8 cellular contexts compared by ENCODE assay signal in the genomic region with DNA sequence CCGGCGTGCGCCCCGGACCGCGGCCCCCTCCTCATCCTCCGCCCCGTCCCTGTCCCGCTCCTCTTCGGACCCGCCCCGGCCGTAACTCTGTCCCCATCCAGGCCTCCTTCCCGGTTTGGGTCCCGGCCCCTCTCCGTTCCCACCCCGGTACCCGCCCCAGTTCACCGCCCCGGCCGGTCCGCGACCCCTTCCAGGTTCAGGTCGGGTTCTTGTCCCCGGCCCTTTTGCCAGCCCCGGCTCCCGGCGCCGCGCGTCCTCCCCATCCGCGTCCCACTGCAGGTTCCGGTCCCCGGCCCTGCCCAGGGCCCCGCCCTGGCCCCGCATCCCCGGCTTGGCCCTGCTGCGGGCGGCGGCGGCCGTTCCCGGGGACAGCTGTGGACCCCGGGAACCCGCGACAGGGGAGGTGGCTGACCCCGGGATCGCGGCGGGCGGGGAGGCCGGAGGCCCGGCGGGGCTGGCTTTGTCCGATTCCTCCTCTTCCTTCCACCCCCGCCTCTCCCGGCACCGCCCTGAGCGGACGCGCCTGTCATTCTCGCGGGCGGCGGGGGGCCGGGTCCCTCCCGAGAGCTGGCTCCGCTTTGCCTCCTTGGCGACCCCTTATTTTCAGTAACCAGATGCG. TPM values are rescaled to one million over a fixed set of nuclear protein-coding genes. Genes with fewer than 3 reads are reported as not detected.
DNase-seq lines count a peak whose midpoint lies in the region; ATAC-seq and TF ChIP-seq lines count a peak whose summit lies in the region.

No MANE protein-coding gene starts in this region.

- WGBS in esophagus, 2 donors, result 0 to 1% methylated on average over 55 to 71 of the region's 71 CpGs
- 0 to 1% methylated on average over 4 to 39 of the region's 71 CpGs for WGBS in testis, 2 donors

- H3K36me3 ChIP-seq in esophagus (ENCODE audit: control insufficient read depth in 2 of 2, insufficient read depth in 2 of 2, low read length in 1 of 2) (peaks cover 0 to 2% of the 10 kb centered on the region in 2 donors), muscle layer of duodenum (ENCODE audit: control insufficient read depth in 1 of 2, insufficient read depth in 2 of 2, low read length in 2 of 2) (peaks cover 0 to 10% of the 10 kb centered on the region in 2 donors), testis (ENCODE audit: low read depth, missing control alignments) (no peaks in the 10 kb centered on the region)

- in situ Hi-C loops in KBM-7 (cut with MboI; ENCODE audit: low pct_unique_long_range_greater_than_20kb, low sequenced_read_pairs), result no loop called here

- H3K27me3 ChIP-seq in esophagus (ENCODE audit: control insufficient read depth in 1 of 2, insufficient read depth in 2 of 2, low read length in 2 of 2) (no peaks in the 10 kb centered on the region), muscle layer of duodenum (ENCODE audit: low read depth, low read length) (no peaks in the 10 kb centered on the region), testis (no peaks in the 10 kb centered on the region)

- peaks cover 0 to 12% of the 10 kb centered on the region in 2 donors for H3K4me1 ChIP-seq in esophagus (ENCODE audit: control insufficient read depth in 2 of 2, insufficient read depth in 2 of 2, low read length in 1 of 2)
- peaks cover 11 to 45% of the 10 kb centered on the region in 2 donors for H3K4me1 ChIP-seq in muscle layer of duodenum (ENCODE audit: control insufficient read depth in 1 of 2, insufficient read depth in 2 of 2, low read length in 2 of 2)
- H3K4me1 ChIP-seq in testis, result peaks cover 25% of the 10 kb centered on the region

- peak; percentile 22 for ATAC-seq in GM21367 (IDR thresholded peaks at IDR 0.05; ENCODE audit: unreplicated experiment)

- H3K4me3 ChIP-seq in esophagus (ENCODE audit: low read depth in 1 of 2, low read length in 2 of 2) (peak overlapping the region; percentile 89 to 99), muscle layer of duodenum (ENCODE audit: low read depth in 1 of 2, low read length in 2 of 2) (peak overlapping the region; percentile 78 to 89), testis (peak overlapping the region; percentile 99)

- intact Hi-C loops in testis (cut with DNase I; ENCODE audit: low total_unique reads), result no loop called here

- TF ChIP-seq CTCF in testis (IDR thresholded peaks at IDR 0.05), result no peak

- H3K9me3 ChIP-seq in esophagus (ENCODE audit: control insufficient read depth in 2 of 2, insufficient read depth in 1 of 2, low read depth in 1 of 2, low read length in 1 of 2) (no peaks in the 10 kb centered on the region), muscle layer of duodenum (ENCODE audit: control insufficient read depth in 1 of 2, low read length in 2 of 2) (no peaks in the 10 kb centered on the region), testis (no peaks in the 10 kb centered on the region)

- no peak for TF ChIP-seq POLR2A in testis (IDR thresholded peaks at IDR 0.05)

- peak; percentile 58 for DNase-seq in COR-L47 (lab: John Stamatoyannopoulos, UW)
- DNase-seq in KBM-7, result peak; percentile 28
- peak in 2 of 3 experiments; percentile 17 to 31 for DNase-seq in activated CD8-positive, alpha-beta memory T cell treated with anti-CD3 and anti-CD28 coated beads for 48 hours (ENCODE audit: low read depth in 2 of 3, low spot score in 2 of 3)
- peak; percentile 54 for DNase-seq in testis
- DNase-seq in kidney glomerular epithelial cell (lab: John Stamatoyannopoulos, UW), result no peak

- peak overlapping the region; percentile 90 to 95 for H3K27ac ChIP-seq in esophagus (ENCODE audit: low read depth in 2 of 2, low read length in 1 of 2)
- H3K27ac ChIP-seq in muscle layer of duodenum (ENCODE audit: low read length), result peak overlapping the region; percentile 96
- peak overlapping the region; percentile 96 to 98 for H3K27ac ChIP-seq in testis

RNA-seq across cellular contexts. Expression of a gene that starts 0.6 kb away (rescaled TPM):
- 100 to 1,000 TPM in 1 of 2 donors, 10 to 100 TPM in 1; 69.8 to 102 TPM for polyA plus RNA-seq in esophagus
- 100 to 1,000 TPM; 379 to 473 TPM for total RNA-seq in testis
- 92.9 TPM for polyA plus RNA-seq in testis (ENCODE audit: insufficient read depth, low read depth, low replicate concordance)
